ENCODE assay signal across 14 cellular contexts in genomic region chr18:79529991-79530390, GRCh38.
"Had no signal": no experiment of that assay in that cellular context is flagged by ENCODE, and none has a peak within 500 bp of the region (broad histone marks: within the 10 kb centered on the region; RNA-seq: fewer than 3 reads in every experiment).

No MANE protein-coding gene starts in this region.

- H3K27ac Mint-ChIP-seq: brain, natural killer cell had no signal

- H3K9me3 ChIP-seq: prostate gland, testis had no signal

- H3K36me3 ChIP-seq: prostate gland had no signal

- H3K27me3 ChIP-seq: testis had no signal

- ATAC-seq: natural killer cell; stimulated activated naive CD8-positive, alpha-beta T cell treated with anti-CD3 and anti-CD28 coated beads, Interleukin-15, Interleukin-2, amounts not matched to agents 100 U/mL and 50 U/mL, for 24 hours had no signal

- H3K4me3 Mint-ChIP-seq: brain, natural killer cell had no signal

- H3K9me3 Mint-ChIP-seq: brain, natural killer cell had no signal

- H3K4me3 ChIP-seq: dorsolateral prefrontal cortex, prostate gland, testis had no signal

- DNase-seq: activated CD4-positive, alpha-beta T cell treated with anti-CD3 and anti-CD28 coated beads, Interleukin-2, amount 50 U/mL, for 1 hour; activated naive CD4-positive, alpha-beta T cell treated with anti-CD3 and anti-CD28 coated beads, Interleukin-2, amount 50 U/mL, for 16 hours; amniotic stem cell; hippocampal formation; kidney glomerular epithelial cell; natural killer cell; nucleus accumbens; stimulated activated CD4-positive, alpha-beta T cell treated with anti-CD3 and anti-CD28 coated beads, Interleukin-2, amount 100 ng/mL, for 48 hours; stimulated activated naive CD8-positive, alpha-beta T cell treated with anti-CD3 and anti-CD28 coated beads, Interleukin-15, Interleukin-2, amounts not matched to agents 100 U/mL and 50 U/mL, for 24 hours; testis; WERI-Rb-1 had no signal

- H3K36me3 Mint-ChIP-seq: brain, natural killer cell had no signal

- H3K27ac ChIP-seq: dorsolateral prefrontal cortex, prostate gland, testis, WERI-Rb-1 had no signal
